In the genomic region with DNA sequence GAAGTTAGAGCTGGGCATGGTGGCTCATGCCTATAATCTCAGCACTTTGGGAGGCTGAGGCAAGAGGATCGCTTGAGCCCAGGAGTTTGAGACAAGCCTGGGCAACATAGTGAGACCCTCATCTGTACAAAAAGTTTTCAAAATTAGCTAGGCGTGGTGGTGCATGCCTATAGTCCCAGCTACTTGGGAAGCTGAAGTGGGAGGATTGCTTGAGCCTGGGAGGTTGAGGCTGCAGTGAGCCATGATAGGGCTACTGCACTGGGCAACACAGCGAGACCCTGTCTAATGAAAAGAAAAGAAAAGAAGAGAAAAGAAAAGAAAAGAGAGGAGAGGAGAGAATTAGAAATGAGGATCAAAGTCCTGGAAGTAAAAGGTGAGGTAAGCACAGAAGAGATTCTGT, we compare ENCODE assay signal across 1 cellular context. TPM values are rescaled to one million over a fixed set of nuclear protein-coding genes. Genes with fewer than 3 reads are reported as not detected.
"Had no signal": no experiment of that assay in that cellular context is flagged by ENCODE, and none has a peak within 500 bp of the region (broad histone marks: within the 10 kb centered on the region; RNA-seq: fewer than 3 reads in every experiment).

No MANE protein-coding gene starts in this region.

RNA-seq across cellular contexts. Expression of gene ANK2, which starts 19.3 kb away (rescaled TPM):
- polyA plus RNA-seq: IgD-negative memory B cell had no signal
